15 cellular contexts compared by ENCODE assay signal in the genomic region with DNA sequence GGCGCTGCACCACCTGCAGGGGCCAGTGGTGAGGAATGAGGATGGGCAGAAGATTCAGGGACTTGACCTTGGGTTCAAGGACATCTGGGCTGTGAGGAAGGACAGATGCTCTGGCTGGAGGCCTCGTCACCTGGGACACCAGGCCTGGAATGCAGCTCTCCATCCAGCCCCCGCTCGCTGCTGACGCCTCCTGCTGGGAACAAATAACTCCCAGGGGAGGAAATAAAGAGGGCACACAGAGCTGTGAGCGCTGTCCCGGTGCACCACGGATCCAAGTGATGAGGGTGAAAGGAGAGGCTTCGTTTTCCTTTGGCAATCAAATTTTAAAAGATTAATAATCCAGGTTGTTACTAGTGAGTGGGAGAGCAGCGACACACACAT.
"Had no signal": no experiment of that assay in that cellular context is flagged by ENCODE, and none has a peak within 500 bp of the region (broad histone marks: within the 10 kb centered on the region; RNA-seq: fewer than 3 reads in every experiment).

No MANE protein-coding gene starts in this region.

- H3K36me3 ChIP-seq: esophagus muscularis mucosa, right lobe of liver had no signal

- H3K4me2 ChIP-seq: smooth muscle cell had no signal

- H3K27ac ChIP-seq: body of pancreas, coronary artery, esophagus muscularis mucosa, right lobe of liver had no signal

- H3K4me1 ChIP-seq: body of pancreas, esophagus muscularis mucosa, right lobe of liver had no signal

- H3K27me3 ChIP-seq: body of pancreas, right lobe of liver had no signal

- H3K9me3 ChIP-seq: body of pancreas, esophagus muscularis mucosa, right lobe of liver had no signal

- DNase-seq: activated CD4-positive, alpha-beta memory T cell treated with anti-CD3 and anti-CD28 coated beads, Interleukin-2, amount 10 ng/mL, durations not matched to agents 7 days and 5 days; activated CD4-positive, alpha-beta T cell treated with anti-CD3 and anti-CD28 coated beads for 4 hours; activated effector memory CD4-positive, alpha-beta T cell treated with anti-CD3 and anti-CD28 coated beads, Interleukin-2, amount 50 U/mL, for 16 hours; activated T-cell treated with anti-CD3 and anti-CD28 coated beads, Interleukin-2, amount 50 U/mL, for 4 hours; amniotic stem cell; central memory CD4-positive, alpha-beta T cell; hypothalamus; immature natural killer cell; right lobe of liver; stimulated activated naive CD8-positive, alpha-beta T cell treated with anti-CD3 and anti-CD28 coated beads, Interleukin-15, amount 100 ng/mL, for 72 hours; T1000 had no signal

- H3K4me3 ChIP-seq: body of pancreas, coronary artery, esophagus muscularis mucosa, right lobe of liver, smooth muscle cell had no signal
